Comparison of ENCODE assay signal across 8 cellular contexts in genomic region chr1:48471103-48471502, GRCh38. TPM values are rescaled to one million over a fixed set of nuclear protein-coding genes. Genes with fewer than 3 reads are reported as not detected.
A peak's percentile ranks its signal among the peaks of the same experiment; 100 is the strongest.
DNase-seq lines count a peak whose midpoint lies in the region; ATAC-seq and TF ChIP-seq lines count a peak whose summit lies in the region.

No MANE protein-coding gene starts in this region.

- CTCF ChIA-PET in Caco-2 (lab: Charles Lee) = interaction anchor here (1.7 kb wide), 1 partner anchor 27 kb away, joined by 9 read pairs; no protein-coding TSS in a partner anchor
- CTCF ChIA-PET in activated CD4-positive, alpha-beta memory T cell treated with anti-CD3 and anti-CD28 coated beads, Interleukin-2, amount 10 ng/mL, durations not matched to agents 7 days and 5 days (lab: Charles Lee) = interaction anchor here (2.5 kb wide), 1 partner anchor 27 kb away, joined by 21 read pairs; no protein-coding TSS in a partner anchor

- H3K27me3 Mint-ChIP-seq in Caco-2 (ENCODE audit: insufficient read depth, unreplicated experiment) (no peaks in the 10 kb centered on the region), glutamatergic neuron (ENCODE audit: unreplicated experiment) (peaks cover 6% of the 10 kb centered on the region)
- peaks cover 23% of the 10 kb centered on the region for H3K27me3 Mint-ChIP-seq in activated CD4-positive, alpha-beta memory T cell treated with anti-CD3 and anti-CD28 coated beads, Interleukin-2, amount 10 ng/mL, durations not matched to agents 7 days and 5 days

- intact Hi-C loops in Caco-2 (cut with micrococcal nuclease; ENCODE audit: unreplicated experiment) = no loop called here

- H3K9me3 Mint-ChIP-seq in Caco-2 (ENCODE audit: unreplicated experiment) (no peaks in the 10 kb centered on the region), glutamatergic neuron (ENCODE audit: unreplicated experiment) (peaks cover 7% of the 10 kb centered on the region)
- H3K9me3 Mint-ChIP-seq in activated CD4-positive, alpha-beta memory T cell treated with anti-CD3 and anti-CD28 coated beads, Interleukin-2, amount 10 ng/mL, durations not matched to agents 7 days and 5 days = no peaks in the 10 kb centered on the region

- H3K4me1 ChIP-seq in Caco-2 = no peaks in the 10 kb centered on the region

- DNase-seq in Caco-2 (no peak), glutamatergic neuron (no peak), pons (ENCODE audit: low spot score) (peak; percentile 40), NCI-H510A treated with DMSO at 0.1 percent for 48 hours (lab: John Stamatoyannopoulos, UW) (no peak), amniotic stem cell (lab: John Stamatoyannopoulos, UW) (no peak), HUDEP-2 (lab: John Stamatoyannopoulos, UW; ENCODE audit: unreplicated experiment in 76 of 76) (no peak)
- no peak for DNase-seq in activated CD4-positive, alpha-beta memory T cell treated with anti-CD3 and anti-CD28 coated beads, Interleukin-2, amount 10 ng/mL, durations not matched to agents 7 days and 5 days

- ATAC-seq in HG03521 (IDR thresholded peaks at IDR 0.05; ENCODE audit: unreplicated experiment) = no peak

- no peaks in the 10 kb centered on the region for H3K36me3 ChIP-seq in Caco-2 (ENCODE audit: control insufficient read depth, insufficient read depth, low read length)

- peak overlapping the region; percentile 88 for H3K4me3 Mint-ChIP-seq in Caco-2 (ENCODE audit: unreplicated experiment)
- H3K4me3 Mint-ChIP-seq in activated CD4-positive, alpha-beta memory T cell treated with anti-CD3 and anti-CD28 coated beads, Interleukin-2, amount 10 ng/mL, durations not matched to agents 7 days and 5 days = peak overlapping the region; percentile 73
- H3K4me3 Mint-ChIP-seq in glutamatergic neuron (ENCODE audit: unreplicated experiment) = peak overlapping the region; percentile 94

- H3K4me1 Mint-ChIP-seq in Caco-2 (ENCODE audit: low read depth, unreplicated experiment) (peaks cover 6% of the 10 kb centered on the region), glutamatergic neuron (ENCODE audit: low read depth, unreplicated experiment) (peaks cover 2% of the 10 kb centered on the region)
- H3K4me1 Mint-ChIP-seq in activated CD4-positive, alpha-beta memory T cell treated with anti-CD3 and anti-CD28 coated beads, Interleukin-2, amount 10 ng/mL, durations not matched to agents 7 days and 5 days = peaks cover 15% of the 10 kb centered on the region

- H3K4me3 ChIP-seq in Caco-2 (ENCODE audit: low read depth, low read length) = peak overlapping the region; percentile 58

- H3K36me3 Mint-ChIP-seq in Caco-2 (ENCODE audit: insufficient read depth, unreplicated experiment) = peaks cover 5% of the 10 kb centered on the region
- H3K36me3 Mint-ChIP-seq in activated CD4-positive, alpha-beta memory T cell treated with anti-CD3 and anti-CD28 coated beads, Interleukin-2, amount 10 ng/mL, durations not matched to agents 7 days and 5 days (ENCODE audit: low read depth) = no peaks in the 10 kb centered on the region
- H3K36me3 Mint-ChIP-seq in glutamatergic neuron (ENCODE audit: unreplicated experiment) = peaks cover 8% of the 10 kb centered on the region

- no TSS peak for BruUV-seq in Caco-2 (replicated peaks; lab: Mats Ljungman, UMichigan)

- H3K27ac Mint-ChIP-seq in Caco-2 (ENCODE audit: unreplicated experiment) = peak overlapping the region; percentile 74
- no peak overlapping the region for H3K27ac Mint-ChIP-seq in activated CD4-positive, alpha-beta memory T cell treated with anti-CD3 and anti-CD28 coated beads, Interleukin-2, amount 10 ng/mL, durations not matched to agents 7 days and 5 days
- H3K27ac Mint-ChIP-seq in glutamatergic neuron (ENCODE audit: unreplicated experiment) = peak overlapping the region; percentile 59

- TF ChIP-seq CTCF in Caco-2 (IDR thresholded peaks at IDR 0.05; ENCODE audit: insufficient read depth in 1 of 2, low read depth in 1 of 2, low read length in 1 of 2, severe bottlenecking in 1 of 2, unreplicated experiment in 1 of 2) = no peak
- no peak for TF ChIP-seq CTCF in glutamatergic neuron (IDR thresholded peaks at IDR 0.05; ENCODE audit: partially characterized antibody, unreplicated experiment)

- H3K27me3 ChIP-seq in Caco-2 (replicated peaks; ENCODE audit: control insufficient read depth, insufficient read depth, low read length) = no peaks in the 10 kb centered on the region

- H3K9me3 ChIP-seq in Caco-2 = no peaks in the 10 kb centered on the region

- POLR2A ChIA-PET in Caco-2 (lab: Charles Lee) = no interaction called here
- POLR2A ChIA-PET in activated CD4-positive, alpha-beta memory T cell treated with anti-CD3 and anti-CD28 coated beads, Interleukin-2, amount 10 ng/mL, durations not matched to agents 7 days and 5 days (lab: Charles Lee) = no interaction called here

RNA-seq across cellular contexts. Expression of gene SPATA6, which starts 0.9 kb away (rescaled TPM):
- total RNA-seq in Caco-2 (2022) (1.8 and 2.6 TPM in 2 replicates), glutamatergic neuron (ENCODE audit: unreplicated experiment) (11.3 TPM)
- under 1 TPM; 0.40 to 0.55 TPM for total RNA-seq in activated CD4-positive, alpha-beta memory T cell treated with anti-CD3 and anti-CD28 coated beads, Interleukin-2, amount 10 ng/mL, durations not matched to agents 7 days and 5 days
